ENCODE assay signal across 18 cellular contexts in genomic region chr7:104550362-104550761, GRCh38.
"Had no signal": no experiment of that assay in that cellular context is flagged by ENCODE, and none has a peak within 500 bp of the region (broad histone marks: within the 10 kb centered on the region; RNA-seq: fewer than 3 reads in every experiment).

No MANE protein-coding gene starts in this region.

- H3K36me3 ChIP-seq: colonic mucosa, prostate gland, suprapubic skin, upper lobe of left lung had no signal

- H3K9me3 ChIP-seq: colonic mucosa, prostate gland, suprapubic skin had no signal

- H3K27ac ChIP-seq: colonic mucosa, prostate gland, suprapubic skin, upper lobe of left lung had no signal

- ATAC-seq: activated CD8-positive, alpha-beta T cell treated with anti-CD3 and anti-CD28 coated beads for 36 hours; activated T-cell treated with anti-CD3 and anti-CD28 coated beads, Interleukin-2, amount 50 U/mL, for 4 hours; esophagus mucosa; right cardiac atrium; T-helper 17 cell; WTC11 had no signal

- DNase-seq: activated CD4-positive, alpha-beta T cell treated with anti-CD3 and anti-CD28 coated beads for 4 hours; activated CD8-positive, alpha-beta T cell treated with anti-CD3 and anti-CD28 coated beads for 36 hours; activated effector memory CD4-positive, alpha-beta T cell treated with Interleukin-2 at 50 U/mL for 16 hours; activated naive CD4-positive, alpha-beta T cell treated with anti-CD3 and anti-CD28 coated beads, Interleukin-2, amount 50 U/mL, for 16 hours; activated T-cell treated with anti-CD3 and anti-CD28 coated beads, Interleukin-2, amount 50 U/mL, for 4 hours; amniotic stem cell; central memory CD4-positive, alpha-beta T cell; colonic mucosa; foreskin melanocyte; head of caudate nucleus; kidney glomerular epithelial cell; right cardiac atrium; T-helper 17 cell; upper lobe of left lung had no signal

- H3K4me1 ChIP-seq: colonic mucosa, prostate gland, suprapubic skin, upper lobe of left lung had no signal

- H3K4me3 ChIP-seq: colonic mucosa, prostate gland, suprapubic skin, upper lobe of left lung had no signal

- H3K27me3 ChIP-seq: colonic mucosa, suprapubic skin, upper lobe of left lung had no signal
